ENCODE assay signal across 8 cellular contexts in the genomic region with DNA sequence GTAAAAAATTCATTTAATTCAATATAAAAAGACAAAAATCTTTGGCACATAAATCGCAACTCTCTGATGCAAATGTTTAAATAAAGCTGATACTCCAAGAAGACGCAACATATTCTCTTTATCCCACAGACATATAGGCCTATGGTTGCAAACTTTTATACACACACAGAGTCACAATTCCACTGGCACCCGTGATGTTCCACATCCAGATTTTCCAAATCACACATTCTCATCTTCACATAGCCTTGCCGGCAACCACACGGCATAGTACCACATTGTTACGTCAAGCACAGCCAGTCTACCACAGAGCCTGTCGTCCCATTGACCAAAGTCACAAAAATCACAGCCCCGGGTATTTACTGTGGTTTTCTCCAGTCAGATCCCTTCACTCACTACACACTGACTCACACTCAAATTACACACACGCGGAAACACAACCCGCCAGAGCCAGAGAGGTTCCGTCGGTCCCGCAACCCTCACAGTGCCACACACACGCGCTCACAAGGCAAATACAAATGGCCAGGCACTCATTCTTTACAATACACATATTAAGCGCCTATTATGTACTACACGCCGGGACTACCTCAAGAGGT. TPM values are rescaled to one million over a fixed set of nuclear protein-coding genes. Genes with fewer than 3 reads are reported as not detected.
DNase-seq lines count a peak whose midpoint lies in the region; ATAC-seq and TF ChIP-seq lines count a peak whose summit lies in the region.

No MANE protein-coding gene starts in this region.

- H3K36me3 Mint-ChIP-seq in activated CD8-positive, alpha-beta memory T cell treated with anti-CD3 and anti-CD28 coated beads, Interleukin-2, amount 10 ng/mL, durations not matched to agents 7 days and 5 days: peaks cover 46% of the 10 kb centered on the region
- peaks cover 33 to 49% of the 10 kb centered on the region in 2 donors for H3K36me3 Mint-ChIP-seq in activated naive CD4-positive, alpha-beta T cell treated with anti-CD3 and anti-CD28 coated beads, Interleukin-2, amount 50 U/mL, for 72 hours

- H3K36me3 ChIP-seq in cardiac muscle cell: no peaks in the 10 kb centered on the region
- H3K36me3 ChIP-seq in trophoblast cell (ENCODE audit: control insufficient read depth in 1 of 2, insufficient read depth in 2 of 2, low read length in 2 of 2): peaks cover 3 to 4% of the 10 kb centered on the region in 2 experiments

- peak overlapping the region; percentile 88 for H4K8ac ChIP-seq in trophoblast cell (ENCODE audit: low read depth, low read length)

- TF ChIP-seq CTCF in cardiac muscle cell (IDR thresholded peaks at IDR 0.05; ENCODE audit: low read depth, low read length): no peak

- H3K4me3 Mint-ChIP-seq in activated CD8-positive, alpha-beta memory T cell treated with anti-CD3 and anti-CD28 coated beads, Interleukin-2, amount 10 ng/mL, durations not matched to agents 7 days and 5 days: peak overlapping the region; percentile 92

- H3K4me1 ChIP-seq in cardiac muscle cell (ENCODE audit: low read depth) (peaks cover 4% of the 10 kb centered on the region), trophoblast cell (ENCODE audit: control insufficient read depth in 1 of 2, insufficient read depth in 2 of 2, low read length in 2 of 2) (peaks cover 6 to 7% of the 10 kb centered on the region in 2 experiments)

- ATAC-seq in activated CD8-positive, alpha-beta memory T cell treated with anti-CD3 and anti-CD28 coated beads, Interleukin-2, amount 10 ng/mL, durations not matched to agents 7 days and 5 days: peak; percentile 35
- peak; percentile 28 for ATAC-seq in HG02588 (IDR thresholded peaks at IDR 0.05; ENCODE audit: unreplicated experiment)
- peak; percentile 68 to 75 for ATAC-seq in activated naive CD4-positive, alpha-beta T cell treated with anti-CD3 and anti-CD28 coated beads, Interleukin-2, amount 50 U/mL, for 72 hours
- no peak for ATAC-seq in GM21423 (IDR thresholded peaks at IDR 0.05; ENCODE audit: unreplicated experiment)

- no peak overlapping the region for H3K23ac ChIP-seq in trophoblast cell (ENCODE audit: low read length)

- H3K79me2 ChIP-seq in trophoblast cell (ENCODE audit: control insufficient read depth, insufficient read depth, low read length, poor library complexity): peaks cover 6% of the 10 kb centered on the region

- peak overlapping the region; percentile 41 for H3K14ac ChIP-seq in trophoblast cell (ENCODE audit: low read length)

- no peak overlapping the region for H2BK5ac ChIP-seq in trophoblast cell (ENCODE audit: low read depth, low read length, poor library complexity)

- peak overlapping the region; percentile 88 for H2AFZ ChIP-seq in trophoblast cell (ENCODE audit: insufficient read depth, low read length, poor library complexity)

- peak overlapping the region; percentile 87 for H3K4me3 ChIP-seq in cardiac muscle cell
- peak overlapping the region; percentile 87 for H3K4me3 ChIP-seq in trophoblast cell (ENCODE audit: low read depth, low read length)

- H3K27ac ChIP-seq in cardiac muscle cell (peak overlapping the region; percentile 72), trophoblast cell (ENCODE audit: low read depth, low read length) (no peak overlapping the region)

- H3K9me3 ChIP-seq in cardiac muscle cell (ENCODE audit: low read depth): no peaks in the 10 kb centered on the region
- H3K9me3 ChIP-seq in trophoblast cell (ENCODE audit: insufficient read depth, low read depth, low read length): peaks cover 8% of the 10 kb centered on the region

- peaks cover 12% of the 10 kb centered on the region for H3K9me3 Mint-ChIP-seq in activated CD8-positive, alpha-beta memory T cell treated with anti-CD3 and anti-CD28 coated beads, Interleukin-2, amount 10 ng/mL, durations not matched to agents 7 days and 5 days (ENCODE audit: low read depth)
- peaks cover 7 to 17% of the 10 kb centered on the region in 2 donors for H3K9me3 Mint-ChIP-seq in activated naive CD4-positive, alpha-beta T cell treated with anti-CD3 and anti-CD28 coated beads, Interleukin-2, amount 50 U/mL, for 72 hours

- H2BK120ac ChIP-seq in trophoblast cell (ENCODE audit: insufficient read depth, low read length, poor library complexity): peak overlapping the region; percentile 4

- H4K12ac ChIP-seq in trophoblast cell (ENCODE audit: low read depth, low read length): peak overlapping the region; percentile 65

- DNase-seq in activated CD8-positive, alpha-beta memory T cell treated with anti-CD3 and anti-CD28 coated beads, Interleukin-2, amount 10 ng/mL, durations not matched to agents 7 days and 5 days: peak; percentile 70
- DNase-seq in activated CD8-positive, alpha-beta memory T cell treated with anti-CD3 and anti-CD28 coated beads, Interleukin-2, amount 50 U/mL, for 48 hours: no peak
- peak; percentile 25 for DNase-seq in NCI-H2171 (lab: John Stamatoyannopoulos, UW)
- DNase-seq in activated naive CD4-positive, alpha-beta T cell treated with anti-CD3 and anti-CD28 coated beads, Interleukin-2, amount 50 U/mL, for 72 hours (ENCODE audit: low spot score in 2 of 2): peak in 1 of 2 donors; percentile 82
- peak; percentile 22 to 64 for DNase-seq in cardiac muscle cell (ENCODE audit: low read depth in 1 of 2, low spot score in 1 of 2)
- peak in 1 of 2 donors; percentile 31 for DNase-seq in trophoblast cell

- peak overlapping the region; percentile 18 for H3K4ac ChIP-seq in trophoblast cell (ENCODE audit: low read depth, low read length)

- H2AK5ac ChIP-seq in trophoblast cell (ENCODE audit: low read length): no peak overlapping the region

- H4K91ac ChIP-seq in trophoblast cell (ENCODE audit: low read depth, low read length): peak overlapping the region; percentile 22

- peak overlapping the region; percentile 78 for H3K4me2 ChIP-seq in trophoblast cell (ENCODE audit: low read length)

- peaks cover 7% of the 10 kb centered on the region for H3K79me1 ChIP-seq in trophoblast cell (ENCODE audit: low read length)

- H3K18ac ChIP-seq in trophoblast cell (ENCODE audit: low read length): peak overlapping the region; percentile 76

- H3K27ac Mint-ChIP-seq in activated CD8-positive, alpha-beta memory T cell treated with anti-CD3 and anti-CD28 coated beads, Interleukin-2, amount 10 ng/mL, durations not matched to agents 7 days and 5 days: peak overlapping the region; percentile 92
- peak overlapping the region; percentile 97 to 98 for H3K27ac Mint-ChIP-seq in activated naive CD4-positive, alpha-beta T cell treated with anti-CD3 and anti-CD28 coated beads, Interleukin-2, amount 50 U/mL, for 72 hours

- CTCF ChIA-PET in activated CD8-positive, alpha-beta memory T cell treated with anti-CD3 and anti-CD28 coated beads, Interleukin-2, amount 10 ng/mL, durations not matched to agents 7 days and 5 days (lab: Charles Lee): interaction anchor here (0.5 to 3.1 kb wide), 2 partner anchors 26 to 76 kb away, joined by 3 to 26 read pairs; a partner anchor contains a TSS

- no peaks in the 10 kb centered on the region for H3K27me3 ChIP-seq in cardiac muscle cell
- H3K27me3 ChIP-seq in trophoblast cell (ENCODE audit: insufficient read depth, low read length): no peaks in the 10 kb centered on the region

- peak overlapping the region; percentile 42 for H2BK12ac ChIP-seq in trophoblast cell (ENCODE audit: low read length)

- H3K4me1 Mint-ChIP-seq in activated CD8-positive, alpha-beta memory T cell treated with anti-CD3 and anti-CD28 coated beads, Interleukin-2, amount 10 ng/mL, durations not matched to agents 7 days and 5 days: peaks cover 31% of the 10 kb centered on the region

- WGBS in trophoblast cell (ENCODE audit: extremely low coverage, insufficient coverage, insufficient read length): no CpG with 5 or more reads among the region's 19 CpGs

- no peaks in the 10 kb centered on the region for H3K27me3 Mint-ChIP-seq in activated CD8-positive, alpha-beta memory T cell treated with anti-CD3 and anti-CD28 coated beads, Interleukin-2, amount 10 ng/mL, durations not matched to agents 7 days and 5 days

- peak overlapping the region; percentile 82 for H3K9ac ChIP-seq in trophoblast cell (ENCODE audit: low read length)

RNA-seq across cellular contexts. Expression of a gene that starts 0.5 kb away (rescaled TPM):
- 1 to 10 TPM; 5.0 to 6.5 TPM for total RNA-seq in activated CD8-positive, alpha-beta memory T cell treated with anti-CD3 and anti-CD28 coated beads, Interleukin-2, amount 10 ng/mL, durations not matched to agents 7 days and 5 days
- total RNA-seq in activated naive CD4-positive, alpha-beta T cell treated with anti-CD3 and anti-CD28 coated beads, Interleukin-2, amount 50 U/mL, for 72 hours: 1 to 10 TPM; 3.1 to 4.7 TPM
- 4.1 and 8.6 TPM in 2 replicates for total RNA-seq in cardiac muscle cell
- 3.2 and 6.6 TPM in 2 replicates for polyA plus RNA-seq in cardiac muscle cell
- 0.33 and 0.53 TPM in 2 replicates for polyA plus RNA-seq in trophoblast cell (2013)

RNA-seq across cellular contexts. Expression of a gene that starts 25.3 kb away (rescaled TPM):
- 100 to 1,000 TPM in 1 of 2 experiments, 10 to 100 TPM in 1; 94.5 to 141 TPM for total RNA-seq in activated CD8-positive, alpha-beta memory T cell treated with anti-CD3 and anti-CD28 coated beads, Interleukin-2, amount 10 ng/mL, durations not matched to agents 7 days and 5 days
- total RNA-seq in activated naive CD4-positive, alpha-beta T cell treated with anti-CD3 and anti-CD28 coated beads, Interleukin-2, amount 50 U/mL, for 72 hours: 100 to 1,000 TPM in 1 of 2 donors, 10 to 100 TPM in 1; 93.6 to 114 TPM
- total RNA-seq in cardiac muscle cell: 101 and 152 TPM in 2 replicates
- 87.2 and 126 TPM in 2 replicates for polyA plus RNA-seq in cardiac muscle cell
- 163 and 169 TPM in 2 replicates for polyA plus RNA-seq in trophoblast cell (2013)

RNA-seq across cellular contexts. Expression of a gene that starts 59.7 kb away (rescaled TPM):
- total RNA-seq in activated CD8-positive, alpha-beta memory T cell treated with anti-CD3 and anti-CD28 coated beads, Interleukin-2, amount 10 ng/mL, durations not matched to agents 7 days and 5 days: 10 to 100 TPM; 18.6 to 25.7 TPM
- total RNA-seq in activated naive CD4-positive, alpha-beta T cell treated with anti-CD3 and anti-CD28 coated beads, Interleukin-2, amount 50 U/mL, for 72 hours: 10 to 100 TPM in 1 of 2 donors, 1 to 10 TPM in 1; 5.4 to 21.5 TPM
- total RNA-seq in cardiac muscle cell: 21.4 and 46.7 TPM in 2 replicates
- polyA plus RNA-seq in cardiac muscle cell: 10.3 and 19.2 TPM in 2 replicates
- 5.9 and 6.1 TPM in 2 replicates for polyA plus RNA-seq in trophoblast cell (2013)
